Comparison of ENCODE assay signal across 19 cellular contexts in the genomic region with DNA sequence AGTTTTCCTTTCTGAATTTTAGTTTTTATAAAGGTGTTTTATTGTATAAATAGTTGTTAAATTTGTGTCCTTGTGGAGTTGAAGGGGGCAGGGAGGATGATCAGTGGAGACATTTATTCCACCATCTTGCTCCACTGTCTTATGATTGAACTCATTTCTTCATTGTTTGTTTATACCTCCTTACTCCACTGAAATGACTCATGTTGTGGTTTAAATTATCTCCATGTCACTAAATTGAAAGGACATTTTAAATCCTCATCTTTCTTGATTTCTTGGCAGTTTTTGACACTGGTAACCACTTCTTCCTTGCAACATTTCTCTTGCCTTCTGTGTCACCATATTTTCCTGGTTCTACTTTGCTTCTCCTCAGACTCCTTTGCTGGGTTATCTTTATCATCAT.
"Had no signal": no experiment of that assay in that cellular context is flagged by ENCODE, and none has a peak within 500 bp of the region (broad histone marks: within the 10 kb centered on the region; RNA-seq: fewer than 3 reads in every experiment).

No MANE protein-coding gene starts in this region.

- H3K27me3 Mint-ChIP-seq: dendritic cell treated with granulocyte-macrophage colony-stimulating factor and Interleukin-4, amounts not matched to agents 40 ng/mL and 50 ng/mL, for 4 days had no signal

- H3K36me3 Mint-ChIP-seq: brain, neural progenitor cell had no signal

- H3K27ac Mint-ChIP-seq: activated B cell treated with CpG ODN at 0.5 μM for 24 hours; activated CD4-positive, alpha-beta T cell treated with anti-CD3 and anti-CD28 coated beads, Interleukin-2, amount 10 ng/mL, durations not matched to agents 7 days and 5 days; activated T-helper 2 cell treated with anti-CD3 and anti-CD28 coated beads, Interferon-gamma antibody, Interleukin-2, Interleukin-4, amounts not matched to agents 10 μg/mL and 5 μg/mL and 100 μg/mL, durations not matched to agents 14 hours and 24 hours and 36 hours; brain; dendritic cell treated with granulocyte-macrophage colony-stimulating factor and Interleukin-4, amounts not matched to agents 40 ng/mL and 50 ng/mL, for 4 days; neural progenitor cell; T-helper 1 cell treated with Interleukin-12 subunit alpha and Interleukin-12 subunit beta and Interleukin-4 antibody, amounts not matched to agents 30 μg/mL and 1 μg/mL, for 36 hours had no signal

- H3K4me3 Mint-ChIP-seq: activated B cell treated with CpG ODN at 0.5 μM for 24 hours; activated CD4-positive, alpha-beta T cell treated with anti-CD3 and anti-CD28 coated beads, Interleukin-2, amount 10 ng/mL, durations not matched to agents 7 days and 5 days; brain; central memory CD8-positive, alpha-beta T cell; dendritic cell treated with granulocyte-macrophage colony-stimulating factor and Interleukin-4, amounts not matched to agents 40 ng/mL and 50 ng/mL, for 4 days; neural progenitor cell; stimulated activated naive CD8-positive, alpha-beta T cell treated with anti-CD3 and anti-CD28 coated beads, Interleukin-15, amount 100 ng/mL, for 72 hours; T-helper 1 cell treated with Interleukin-12 subunit alpha and Interleukin-12 subunit beta and Interleukin-4 antibody, amounts not matched to agents 30 μg/mL and 1 μg/mL, for 36 hours had no signal

- DNase-seq: activated B cell treated with CpG ODN at 0.5 μM for 24 hours; activated CD4-positive, alpha-beta T cell treated with anti-CD3 and anti-CD28 coated beads, Interleukin-2, amount 10 ng/mL, durations not matched to agents 7 days and 5 days; activated naive CD4-positive, alpha-beta T cell treated with anti-CD3 and anti-CD28 coated beads, Interleukin-2, amount 50 U/mL, for 16 hours; amniotic stem cell; erythroblast; foreskin melanocyte; head of caudate nucleus; islet precursor cell; pancreas; retina; stimulated activated CD4-positive, alpha-beta T cell treated with anti-CD3 and anti-CD28 coated beads, Interleukin-4, amount 100 ng/mL, for 4 hours; stimulated activated naive CD8-positive, alpha-beta T cell treated with anti-CD3 and anti-CD28 coated beads, Interleukin-15, amount 100 ng/mL, for 72 hours; testis had no signal

- ATAC-seq: pancreas; stimulated activated naive CD8-positive, alpha-beta T cell treated with anti-CD3 and anti-CD28 coated beads, Interleukin-15, amount 100 ng/mL, for 72 hours had no signal

- H3K4me1 Mint-ChIP-seq: activated B cell treated with CpG ODN at 0.5 μM for 24 hours; activated CD4-positive, alpha-beta T cell treated with anti-CD3 and anti-CD28 coated beads, Interleukin-2, amount 10 ng/mL, durations not matched to agents 7 days and 5 days; central memory CD8-positive, alpha-beta T cell; neural progenitor cell had no signal

- H3K4me3 ChIP-seq: neural progenitor cell, pancreas, testis had no signal
